In genomic region chr6:157524735-157525134, GRCh38 we compare ENCODE assay signal across 9 cellular contexts.
"Had no signal": no experiment of that assay in that cellular context is flagged by ENCODE, and none has a peak within 500 bp of the region (broad histone marks: within the 10 kb centered on the region; RNA-seq: fewer than 3 reads in every experiment).

No MANE protein-coding gene starts in this region.

- H3K36me3 ChIP-seq: HAP-1 had no signal

- DNase-seq: GM23248, GOT3, H7, IMR-90, KBM-7 had no signal

- H3K27ac ChIP-seq: GM23248, HL-60, KMS-11 had no signal

- ATAC-seq: HCT116 had no signal

- H3K4me3 ChIP-seq: GM23248, HAP-1 had no signal

- H3K4me2 ChIP-seq: KMS-11 had no signal

- H2AFZ ChIP-seq: GM23248 had no signal

- H3K4me1 ChIP-seq: HAP-1 had no signal

- H3K9me3 ChIP-seq: HAP-1 had no signal

- H3K9ac ChIP-seq: GM23248, KMS-11 had no signal
